ENCODE assay signal across 1 cellular context in the genomic region with DNA sequence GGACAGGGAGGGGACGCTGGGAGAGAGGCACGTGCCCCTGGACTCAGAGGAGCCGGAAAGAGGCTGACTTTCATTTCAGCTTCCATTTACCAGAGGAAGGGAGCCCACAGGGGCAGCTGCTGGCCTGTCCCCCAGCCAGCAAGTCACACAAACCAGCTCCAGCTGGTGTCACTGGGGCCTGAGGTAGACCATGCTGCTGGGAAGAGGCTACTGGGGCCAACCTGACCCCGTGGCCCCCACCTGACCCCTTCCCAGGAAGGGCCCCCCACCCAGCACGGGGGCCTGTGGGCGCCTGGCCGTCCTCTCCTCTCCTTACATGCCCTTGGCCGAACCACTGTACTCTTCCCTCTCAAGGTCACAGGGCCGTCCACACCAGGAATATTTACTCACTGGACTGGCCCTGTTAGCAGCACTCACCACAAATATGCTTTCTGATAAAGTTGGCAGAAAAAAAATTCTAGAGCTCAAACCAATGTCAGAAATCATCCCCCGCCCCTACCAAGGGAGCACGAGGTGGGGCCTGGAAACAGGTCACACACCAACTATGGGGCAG.
TF ChIP-seq lines count a peak whose summit lies in the region.

No MANE protein-coding gene starts in this region.

TF ChIP-seq in HepG2, 621 proteins besides CTCF, POLR2A, EP300 and RAD21 (continued from another document and continues in another):
- TF ChIP-seq, protein P1, sequence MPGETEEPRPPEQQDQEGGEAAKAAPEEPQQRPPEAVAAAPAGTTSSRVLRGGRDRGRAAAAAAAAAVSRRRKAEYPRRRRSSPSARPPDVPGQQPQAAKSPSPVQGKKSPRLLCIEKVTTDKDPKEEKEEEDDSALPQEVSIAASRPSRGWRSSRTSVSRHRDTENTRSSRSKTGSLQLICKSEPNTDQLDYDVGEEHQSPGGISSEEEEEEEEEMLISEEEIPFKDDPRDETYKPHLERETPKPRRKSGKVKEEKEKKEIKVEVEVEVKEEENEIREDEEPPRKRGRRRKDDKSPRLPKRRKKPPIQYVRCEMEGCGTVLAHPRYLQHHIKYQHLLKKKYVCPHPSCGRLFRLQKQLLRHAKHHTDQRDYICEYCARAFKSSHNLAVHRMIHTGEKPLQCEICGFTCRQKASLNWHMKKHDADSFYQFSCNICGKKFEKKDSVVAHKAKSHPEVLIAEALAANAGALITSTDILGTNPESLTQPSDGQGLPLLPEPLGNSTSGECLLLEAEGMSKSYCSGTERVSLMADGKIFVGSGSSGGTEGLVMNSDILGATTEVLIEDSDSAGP (CRISPR knock-in tag; IDR thresholded peaks at IDR 0.05; ENCODE audit: borderline replicate concordance), result peak; percentile 53; the same call in 1 of the 2 replicates
- no peak for TF ChIP-seq GLI4 (CRISPR knock-in tag; IDR thresholded peaks at IDR 0.05; ENCODE audit: borderline replicate concordance)
- TF ChIP-seq ZNF160 (CRISPR knock-in tag; IDR thresholded peaks at IDR 0.05), result no peak
- 0 out of 2 replicates have a peak, but pooled peaks have one; percentile 20 for TF ChIP-seq USF2 (IDR thresholded peaks at IDR 0.05; ENCODE audit: low read depth, low read length)
- TF ChIP-seq USF2 (CRISPR knock-in tag; IDR thresholded peaks at IDR 0.05; ENCODE audit: borderline replicate concordance), result no peak; the same call in 1 of the 2 replicates
- no peak for TF ChIP-seq KDM5B (CRISPR knock-in tag; IDR thresholded peaks at IDR 0.05; ENCODE audit: borderline replicate concordance)
- no peak for TF ChIP-seq PAWR (CRISPR knock-in tag; IDR thresholded peaks at IDR 0.05; ENCODE audit: borderline replicate concordance)
- no peak for TF ChIP-seq TOPORS (CRISPR knock-in tag; IDR thresholded peaks at IDR 0.05)
- no peak for TF ChIP-seq MYPOP (CRISPR knock-in tag; IDR thresholded peaks at IDR 0.05)
- TF ChIP-seq ZNF101 (CRISPR knock-in tag; IDR thresholded peaks at IDR 0.05; ENCODE audit: borderline replicate concordance, low read depth), result no peak
- peak; percentile 62; the same call in 1 of the 2 replicates for TF ChIP-seq IRF2 (CRISPR knock-in tag; IDR thresholded peaks at IDR 0.05)
- TF ChIP-seq TP53 (CRISPR knock-in tag; conservative IDR thresholded peaks at IDR 0.05), result no peak
- TF ChIP-seq CBFB (CRISPR knock-in tag; IDR thresholded peaks at IDR 0.05), result peak; percentile 75; the same call in 1 of the 2 replicates
- no peak for TF ChIP-seq ZNF615 (CRISPR knock-in tag; IDR thresholded peaks at IDR 0.05; ENCODE audit: borderline replicate concordance)
- TF ChIP-seq ZBTB33 (CRISPR knock-in tag; IDR thresholded peaks at IDR 0.05), result no peak
- no peak for TF ChIP-seq ZNF317 (CRISPR knock-in tag; IDR thresholded peaks at IDR 0.05)
- no peak for TF ChIP-seq SALL2 (CRISPR knock-in tag; IDR thresholded peaks at IDR 0.05)
- no peak for TF ChIP-seq DRAP1 (CRISPR knock-in tag; IDR thresholded peaks at IDR 0.05)
- no peak for TF ChIP-seq ZNF878 (CRISPR knock-in tag; IDR thresholded peaks at IDR 0.05)
- no peak for TF ChIP-seq ZNF83 (CRISPR knock-in tag; IDR thresholded peaks at IDR 0.05; ENCODE audit: borderline replicate concordance)
- TF ChIP-seq ARID2 (CRISPR knock-in tag; IDR thresholded peaks at IDR 0.05; ENCODE audit: borderline replicate concordance), result 0 out of 2 replicates have a peak, but pooled peaks have one; percentile 64
- no peak for TF ChIP-seq ZNF550 (CRISPR knock-in tag; IDR thresholded peaks at IDR 0.05; ENCODE audit: borderline replicate concordance)
- TF ChIP-seq GATAD2A (CRISPR knock-in tag; IDR thresholded peaks at IDR 0.05), result peak; percentile 90
- no peak for TF ChIP-seq ZNF143 (CRISPR knock-in tag; IDR thresholded peaks at IDR 0.05)
- no peak for TF ChIP-seq RARG (CRISPR knock-in tag; IDR thresholded peaks at IDR 0.05; ENCODE audit: low read depth)
- TF ChIP-seq ZC3H13 (CRISPR knock-in tag; IDR thresholded peaks at IDR 0.05), result no peak
- TF ChIP-seq, protein P2, sequence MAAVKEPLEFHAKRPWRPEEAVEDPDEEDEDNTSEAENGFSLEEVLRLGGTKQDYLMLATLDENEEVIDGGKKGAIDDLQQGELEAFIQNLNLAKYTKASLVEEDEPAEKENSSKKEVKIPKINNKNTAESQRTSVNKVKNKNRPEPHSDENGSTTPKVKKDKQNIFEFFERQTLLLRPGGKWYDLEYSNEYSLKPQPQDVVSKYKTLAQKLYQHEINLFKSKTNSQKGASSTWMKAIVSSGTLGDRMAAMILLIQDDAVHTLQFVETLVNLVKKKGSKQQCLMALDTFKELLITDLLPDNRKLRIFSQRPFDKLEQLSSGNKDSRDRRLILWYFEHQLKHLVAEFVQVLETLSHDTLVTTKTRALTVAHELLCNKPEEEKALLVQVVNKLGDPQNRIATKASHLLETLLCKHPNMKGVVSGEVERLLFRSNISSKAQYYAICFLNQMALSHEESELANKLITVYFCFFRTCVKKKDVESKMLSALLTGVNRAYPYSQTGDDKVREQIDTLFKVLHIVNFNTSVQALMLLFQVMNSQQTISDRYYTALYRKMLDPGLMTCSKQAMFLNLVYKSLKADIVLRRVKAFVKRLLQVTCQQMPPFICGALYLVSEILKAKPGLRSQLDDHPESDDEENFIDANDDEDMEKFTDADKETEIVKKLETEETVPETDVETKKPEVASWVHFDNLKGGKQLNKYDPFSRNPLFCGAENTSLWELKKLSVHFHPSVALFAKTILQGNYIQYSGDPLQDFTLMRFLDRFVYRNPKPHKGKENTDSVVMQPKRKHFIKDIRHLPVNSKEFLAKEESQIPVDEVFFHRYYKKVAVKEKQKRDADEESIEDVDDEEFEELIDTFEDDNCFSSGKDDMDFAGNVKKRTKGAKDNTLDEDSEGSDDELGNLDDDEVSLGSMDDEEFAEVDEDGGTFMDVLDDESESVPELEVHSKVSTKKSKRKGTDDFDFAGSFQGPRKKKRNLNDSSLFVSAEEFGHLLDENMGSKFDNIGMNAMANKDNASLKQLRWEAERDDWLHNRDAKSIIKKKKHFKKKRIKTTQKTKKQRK (IDR thresholded peaks at IDR 0.05; ENCODE audit: low read length), result no peak
- no peak; the same call in 1 of the 2 replicates for TF ChIP-seq NFKB2 (CRISPR knock-in tag; IDR thresholded peaks at IDR 0.05; ENCODE audit: borderline replicate concordance)
- no peak; the same call in 1 of the 2 replicates for TF ChIP-seq CEBPG (CRISPR knock-in tag; IDR thresholded peaks at IDR 0.05)
- TF ChIP-seq MLLT10 (CRISPR knock-in tag; IDR thresholded peaks at IDR 0.05), result no peak
- no peak for TF ChIP-seq FOSL1 (CRISPR knock-in tag; IDR thresholded peaks at IDR 0.05; ENCODE audit: borderline replicate concordance)
- no peak for TF ChIP-seq ZNF335 (CRISPR knock-in tag; IDR thresholded peaks at IDR 0.05)
- no peak for TF ChIP-seq POLR2AphosphoS2 (IDR thresholded peaks at IDR 0.05; ENCODE audit: low read depth, low read length)
- TF ChIP-seq ZBTB37 (CRISPR knock-in tag; IDR thresholded peaks at IDR 0.05), result peak; percentile 80; the same call in 1 of the 2 replicates
- TF ChIP-seq HBP1 (CRISPR knock-in tag; IDR thresholded peaks at IDR 0.05; ENCODE audit: low read depth), result no peak
- no peak for TF ChIP-seq ZNF784 (CRISPR knock-in tag; IDR thresholded peaks at IDR 0.05; ENCODE audit: borderline replicate concordance)
- TF ChIP-seq CREM (IDR thresholded peaks at IDR 0.05), result peak; percentile 66
- no peak for TF ChIP-seq CREM (CRISPR knock-in tag; IDR thresholded peaks at IDR 0.05)
- no peak for TF ChIP-seq JUND (CRISPR knock-in tag; IDR thresholded peaks at IDR 0.05)
- TF ChIP-seq ZNF772 (CRISPR knock-in tag; IDR thresholded peaks at IDR 0.05), result no peak
- no peak for TF ChIP-seq TEF (CRISPR knock-in tag; IDR thresholded peaks at IDR 0.05)
- TF ChIP-seq STAT5B (CRISPR knock-in tag; IDR thresholded peaks at IDR 0.05), result no peak
- no peak for TF ChIP-seq NFE2L2 (IDR thresholded peaks at IDR 0.05; ENCODE audit: low read length)
- no peak for TF ChIP-seq LRRFIP1 (CRISPR knock-in tag; conservative IDR thresholded peaks at IDR 0.05)
- TF ChIP-seq NRL (CRISPR knock-in tag; IDR thresholded peaks at IDR 0.05; ENCODE audit: borderline replicate concordance), result no peak
